In the genomic region with DNA sequence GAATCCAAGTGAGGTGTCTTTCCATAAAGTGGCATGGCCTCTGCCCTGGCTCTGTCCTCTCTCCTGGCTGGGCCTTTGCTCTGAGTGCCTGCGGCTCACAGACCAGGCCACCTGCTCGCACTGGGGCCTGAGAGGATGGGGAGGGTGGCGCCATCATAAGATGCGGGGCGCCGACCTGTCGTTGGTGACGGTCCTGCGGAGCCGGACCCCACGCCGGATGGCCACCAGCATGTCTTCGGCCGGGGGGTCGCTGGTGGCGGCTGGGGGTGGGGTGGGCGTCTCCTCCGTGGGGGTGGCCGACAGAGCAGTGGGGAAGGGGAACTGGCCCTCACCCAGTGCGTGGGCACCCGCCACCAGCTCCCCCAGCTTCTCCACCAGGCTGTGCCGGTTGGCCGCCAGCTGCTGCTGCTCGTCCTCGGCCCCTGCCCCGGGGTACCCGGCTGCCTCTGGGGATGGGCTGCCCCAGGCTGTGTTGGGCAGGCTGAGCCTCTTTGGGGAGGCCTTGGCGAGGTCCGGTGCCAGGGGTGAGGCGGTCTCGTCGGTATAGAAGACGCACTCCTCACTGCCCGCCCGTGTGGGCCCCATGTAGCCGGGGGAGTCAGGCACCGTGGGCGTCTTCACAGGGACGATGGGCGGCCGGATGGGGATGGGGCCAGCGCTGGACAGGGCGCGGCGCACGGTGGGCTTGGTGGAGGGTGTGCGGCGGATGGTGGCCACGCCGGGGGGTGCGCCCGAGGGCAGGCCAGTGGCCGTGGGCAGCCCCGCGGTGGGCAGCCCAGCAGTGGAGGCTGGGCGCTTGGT, we compare ENCODE assay signal across 19 cellular contexts. TPM values are rescaled to one million over a fixed set of nuclear protein-coding genes. Genes with fewer than 3 reads are reported as not detected.
DNase-seq lines count a peak whose midpoint lies in the region; ATAC-seq and TF ChIP-seq lines count a peak whose summit lies in the region.
"Had no signal": no experiment of that assay in that cellular context is flagged by ENCODE, and none has a peak within 500 bp of the region (broad histone marks: within the 10 kb centered on the region; RNA-seq: fewer than 3 reads in every experiment).

No MANE protein-coding gene starts in this region.

- TF ChIP-seq EP300 in esophagus muscularis mucosa (IDR thresholded peaks at IDR 0.05) = no peak

- TF ChIP-seq POLR2A in esophagus muscularis mucosa (IDR thresholded peaks at IDR 0.05; ENCODE audit: low read depth) = no peak

- no peaks in the 10 kb centered on the region for H3K27me3 ChIP-seq in esophagus muscularis mucosa
- H3K27me3 ChIP-seq: SJSA1 had no signal

- H3K4me3 ChIP-seq in HEK293 (ENCODE audit: low read depth, low read length) (no peak overlapping the region), esophagus muscularis mucosa (no peak overlapping the region)
- H3K4me3 ChIP-seq: HAP-1, SJSA1 had no signal

- CTCF ChIA-PET in HEK293 (lab: Yijun Ruan, JAX) = interaction anchor here (0.6 kb wide), 1 partner anchor 107 kb away, joined by 3 read pairs; no protein-coding TSS in a partner anchor

- DNase-seq in 8988T (peak; percentile 18), esophagus muscularis mucosa (ENCODE audit: extremely low spot score) (no peak), posterior vena cava (ENCODE audit: low spot score) (peak; percentile 78), substantia nigra (lab: John Stamatoyannopoulos, UW) (no peak)
- DNase-seq in activated naive CD4-positive, alpha-beta T cell treated with Interleukin-2 at 50 U/mL for 16 hours = no peak
- DNase-seq in central memory CD4-positive, alpha-beta T cell = no peak
- DNase-seq: activated B cell treated with CpG ODN at 0.5 μM for 24 hours; CD4-positive, CD25-positive, alpha-beta regulatory T cell; left cardiac atrium; NCI-H1694 treated with DMSO at 0.1 percent for 48 hours; NCI-H774; PC-3; T-helper 2 cell had no signal

- H3K9me3 ChIP-seq in HEK293 (ENCODE audit: control insufficient read depth, insufficient read depth, low read depth, low read length) (no peaks in the 10 kb centered on the region), esophagus muscularis mucosa (no peaks in the 10 kb centered on the region)
- H3K9me3 ChIP-seq: HAP-1, SJSA1 had no signal

- POLR2A ChIA-PET in HEK293 (lab: Yijun Ruan, JAX) = no interaction called here

- TF ChIP-seq CTCF in HEK293 (tag by site-specific recombination; IDR thresholded peaks at IDR 0.05) (no peak), esophagus muscularis mucosa (IDR thresholded peaks at IDR 0.05) (no peak)

- H3K36me3 ChIP-seq in HEK293 (ENCODE audit: control insufficient read depth in 2 of 2, insufficient read depth in 1 of 2, low read length in 2 of 2) (peaks cover 12 to 56% of the 10 kb centered on the region in 2 experiments; a peak in 2 of 3 replicates), esophagus muscularis mucosa (peaks cover 39 to 68% (median 55%) of the 10 kb centered on the region in 4 donors)

- H3K4me1 ChIP-seq in HEK293 (ENCODE audit: control insufficient read depth, insufficient read depth, low read length) (no peaks in the 10 kb centered on the region), esophagus muscularis mucosa (peaks cover 9 to 36% (median 35%) of the 10 kb centered on the region in 4 donors)
- H3K4me1 ChIP-seq: HAP-1, SJSA1 had no signal

- no peak for ATAC-seq in HG03378 (IDR thresholded peaks at IDR 0.05; ENCODE audit: unreplicated experiment)
- ATAC-seq: PC-3; stimulated activated effector memory CD8-positive, alpha-beta T cell treated with anti-CD3 and anti-CD28 coated beads, Interleukin-12 subunit alpha, Interleukin-12 subunit beta, amount 100 ng/mL, for 72 hours had no signal

- WGBS in esophagus muscularis mucosa = 100% methylated on average over 2 of the region's 56 CpGs

- H3K27ac ChIP-seq in HEK293 (ENCODE audit: extremely low read depth, low read depth, low read length) = no peak overlapping the region
- H3K27ac ChIP-seq in esophagus muscularis mucosa (replicated peaks in 1 of 4) = peak overlapping the region; percentile 60 to 71 (median 66)
- no peak overlapping the region for H3K27ac ChIP-seq in substantia nigra (ENCODE audit: low read depth, low read length, poor library complexity, severe bottlenecking)
- H3K27ac ChIP-seq: SJSA1 had no signal

- intact Hi-C loops in esophagus muscularis mucosa (cut with DNase I) (no loop called here), posterior vena cava (cut with DNase I) (no loop called here)

TF ChIP-seq in HEK293, 187 proteins besides CTCF, POLR2A, EP300 and RAD21:
- no peak for TF ChIP-seq ZFP3 (tag by site-specific recombination; IDR thresholded peaks at IDR 0.05; ENCODE audit: low read depth)
- TF ChIP-seq, protein P1, sequence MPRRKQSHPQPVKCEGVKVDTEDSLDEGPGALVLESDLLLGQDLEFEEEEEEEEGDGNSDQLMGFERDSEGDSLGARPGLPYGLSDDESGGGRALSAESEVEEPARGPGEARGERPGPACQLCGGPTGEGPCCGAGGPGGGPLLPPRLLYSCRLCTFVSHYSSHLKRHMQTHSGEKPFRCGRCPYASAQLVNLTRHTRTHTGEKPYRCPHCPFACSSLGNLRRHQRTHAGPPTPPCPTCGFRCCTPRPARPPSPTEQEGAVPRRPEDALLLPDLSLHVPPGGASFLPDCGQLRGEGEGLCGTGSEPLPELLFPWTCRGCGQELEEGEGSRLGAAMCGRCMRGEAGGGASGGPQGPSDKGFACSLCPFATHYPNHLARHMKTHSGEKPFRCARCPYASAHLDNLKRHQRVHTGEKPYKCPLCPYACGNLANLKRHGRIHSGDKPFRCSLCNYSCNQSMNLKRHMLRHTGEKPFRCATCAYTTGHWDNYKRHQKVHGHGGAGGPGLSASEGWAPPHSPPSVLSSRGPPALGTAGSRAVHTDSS (tag by site-specific recombination; IDR thresholded peaks at IDR 0.05) = 0 out of 2 replicates have a peak, but pooled peaks have one; percentile 20

RNA-seq across cellular contexts. Expression of gene IL34, which starts 17.4 kb away (rescaled TPM):
- total RNA-seq in esophagus muscularis mucosa = 1 to 10 TPM; 1.7 to 4.7 (median 3.4) TPM
- 1 to 10 TPM; 4.0 to 4.3 TPM for total RNA-seq in posterior vena cava
- total RNA-seq: activated T-helper 1 cell treated with anti-CD3 and anti-CD28 coated beads, Interleukin-12 subunit alpha, Interleukin-12 subunit beta, Interleukin-2, Interleukin-4 antibody, amounts not matched to agents 30 ng/mL and 10 ng/mL and 1 ng/mL, durations not matched to agents 14 hours and 24 hours and 36 hours; CD4-positive, CD25-positive, alpha-beta regulatory T cell; PC-3 had no signal

RNA-seq across cellular contexts. Expression of gene MTSS2, which starts 22.1 kb away (rescaled TPM):
- total RNA-seq in esophagus muscularis mucosa (100 to 1,000 TPM in 2 of 4 donors, 10 to 100 TPM in 2; 74.9 to 238 (median 130) TPM), posterior vena cava (100 to 1,000 TPM; 116 to 145 TPM)

Comparison
In these comparisons a context has a peak if more than half of its experiments do, and no peak if none do; other contexts are left out.
1. DNase-seq: peak in 8988T (single experiment) and posterior vena cava (single experiment); none in esophagus muscularis mucosa (single experiment), activated naive CD4-positive, alpha-beta T cell treated with Interleukin-2 at 50 U/mL for 16 hours (single experiment), substantia nigra (0 of 49) and central memory CD4-positive, alpha-beta T cell (single experiment).
2. H3K27ac ChIP-seq: peak in esophagus muscularis mucosa (4 of 4); none in HEK293 (single experiment) and substantia nigra (single experiment).